In genomic region chr10:132011445-132011844, GRCh38 we compare ENCODE assay signal across 14 cellular contexts. TPM values are rescaled to one million over a fixed set of nuclear protein-coding genes. Genes with fewer than 3 reads are reported as not detected.
DNase-seq lines count a peak whose midpoint lies in the region; ATAC-seq, FAIRE-seq and TF ChIP-seq lines count a peak whose summit lies in the region.
"Had no signal": no experiment of that assay in that cellular context is flagged by ENCODE, and none has a peak within 500 bp of the region (broad histone marks: within the 10 kb centered on the region; RNA-seq: fewer than 3 reads in every experiment).

No MANE protein-coding gene starts in this region.

- H3K27ac ChIP-seq in left ventricle myocardium inferior (replicated peaks) (peak overlapping the region; percentile 60), HUES48 (ENCODE audit: low read depth, low read length) (peak overlapping the region; percentile 0), pancreas (peak overlapping the region in 2 of 4 donors; percentile 8 to 35), subcutaneous abdominal adipose tissue (ENCODE audit: low read depth, low read length) (peak overlapping the region; percentile 80)
- H3K27ac ChIP-seq: BLaER1 treated with 17β-estradiol and CSF1 and Interleukin-3, amounts not matched to agents 10 nM and 100 nM had no signal

- peak in 3 of 4 donors; percentile 37 to 66 (median 64) for ATAC-seq in pancreas
- ATAC-seq: CD8-positive, alpha-beta T cell had no signal

- TF ChIP-seq CTCF in left ventricle myocardium inferior (IDR thresholded peaks at IDR 0.05; ENCODE audit: borderline replicate concordance): no peak
- no peak for TF ChIP-seq CTCF in pancreas (IDR thresholded peaks at IDR 0.05)

- H3K9ac ChIP-seq in HUES48 (ENCODE audit: low read depth, low read length): no peak overlapping the region; the same call in 1 of the 2 replicates
- H3K9ac ChIP-seq in subcutaneous abdominal adipose tissue (ENCODE audit: low read length in 5 of 5): no peak overlapping the region
- H3K9ac ChIP-seq: BLaER1 treated with 17β-estradiol and CSF1 and Interleukin-3, amounts not matched to agents 10 nM and 100 nM had no signal

- WGBS in pancreas, 2 donors: 36 to 60% methylated on average over 1 of the region's 1 CpG

- FAIRE-seq in pancreas (lab: Jason Lieb, UNC) (no peak), GM12892 (lab: Jason Lieb, UNC) (no peak)
- FAIRE-seq: G401.6 had no signal

- DNase-seq in left ventricle myocardium inferior (no peak), cardiac septum (ENCODE audit: low spot score) (no peak), pancreas (no peak), GF-D8 (lab: John Stamatoyannopoulos, UW) (no peak), KG1 (lab: John Stamatoyannopoulos, UW) (no peak), GM12892 (ENCODE audit: insufficient read length) (no peak)
- DNase-seq: Calu3; CD8-positive, alpha-beta T cell; DMS53 had no signal

- no peaks in the 10 kb centered on the region for H3K36me3 ChIP-seq in left ventricle myocardium inferior
- H3K36me3 ChIP-seq in HUES48 (ENCODE audit: control insufficient read depth, insufficient read depth, low read length): no peaks in the 10 kb centered on the region
- H3K36me3 ChIP-seq in pancreas: no peaks in the 10 kb centered on the region
- H3K36me3 ChIP-seq in subcutaneous abdominal adipose tissue (ENCODE audit: control insufficient read depth in 5 of 5, insufficient read depth in 5 of 5, low read length in 5 of 5): no peaks in the 10 kb centered on the region
- H3K36me3 ChIP-seq: BLaER1 treated with 17β-estradiol and CSF1 and Interleukin-3, amounts not matched to agents 10 nM and 100 nM; HAP-1 had no signal

- TF ChIP-seq POLR2A in GM12892 (IDR thresholded peaks at IDR 0.05; ENCODE audit: low read depth, low read length): no peak

- H3K4me1 ChIP-seq in left ventricle myocardium inferior: peaks cover 50% of the 10 kb centered on the region
- H3K4me1 ChIP-seq in HUES48 (ENCODE audit: control insufficient read depth, insufficient read depth, low read length): peaks cover 46% of the 10 kb centered on the region
- H3K4me1 ChIP-seq in pancreas: peaks cover 0 to 14% (median 4%) of the 10 kb centered on the region in 3 donors
- peaks cover 0 to 35% (median 10%) of the 10 kb centered on the region in 5 donors for H3K4me1 ChIP-seq in subcutaneous abdominal adipose tissue (ENCODE audit: control insufficient read depth in 5 of 5, insufficient read depth in 5 of 5, low read length in 5 of 5)
- H3K4me1 ChIP-seq: HAP-1 had no signal

- H3K9me3 ChIP-seq in left ventricle myocardium inferior (replicated peaks) (no peaks in the 10 kb centered on the region), HUES48 (ENCODE audit: control insufficient read depth, insufficient read depth, low read length) (no peaks in the 10 kb centered on the region), pancreas (no peaks in the 10 kb centered on the region), subcutaneous abdominal adipose tissue (ENCODE audit: control insufficient read depth in 5 of 5, low read length in 5 of 5) (no peaks in the 10 kb centered on the region)
- H3K9me3 ChIP-seq: HAP-1 had no signal

- intact Hi-C loops in left ventricle myocardium inferior (cut with micrococcal nuclease) (no loop called here), cardiac septum (cut with DNase I) (no loop called here), pancreas (cut with DNase I) (no loop called here)

- H3K27me3 ChIP-seq in left ventricle myocardium inferior (ENCODE audit: low read depth) (no peaks in the 10 kb centered on the region), HUES48 (ENCODE audit: control insufficient read depth, insufficient read depth, low read length) (no peaks in the 10 kb centered on the region), pancreas (no peaks in the 10 kb centered on the region), subcutaneous abdominal adipose tissue (ENCODE audit: control insufficient read depth in 5 of 5, insufficient read depth in 4 of 5, low read length in 5 of 5) (no peaks in the 10 kb centered on the region)
- H3K27me3 ChIP-seq: BLaER1 treated with 17β-estradiol and CSF1 and Interleukin-3, amounts not matched to agents 10 nM and 100 nM had no signal

- no peak overlapping the region for H3K4me3 ChIP-seq in left ventricle myocardium inferior
- no peak overlapping the region for H3K4me3 ChIP-seq in HUES48 (ENCODE audit: low read depth, low read length)
- no peak overlapping the region for H3K4me3 ChIP-seq in pancreas
- no peak overlapping the region for H3K4me3 ChIP-seq in subcutaneous abdominal adipose tissue (ENCODE audit: low read depth in 1 of 5, low read length in 5 of 5)
- H3K4me3 ChIP-seq: BLaER1 treated with 17β-estradiol and CSF1 and Interleukin-3, amounts not matched to agents 10 nM and 100 nM; HAP-1 had no signal

RNA-seq across cellular contexts. Expression of gene BNIP3, which starts 29.7 kb away (rescaled TPM):
- 161 TPM for total RNA-seq in left ventricle myocardium inferior
- 112 TPM for total RNA-seq in cardiac septum
- 100 to 1,000 TPM in 4 of 6 donors, 10 to 100 TPM in 2; 65.7 to 471 (median 217) TPM for total RNA-seq in pancreas
- polyA plus RNA-seq in pancreas: 100 to 1,000 TPM in 1 of 2 donors, 10 to 100 TPM in 1; 84.2 to 166 TPM
- polyA plus RNA-seq in GM12892 (2012; ENCODE audit: missing spikeins): 99.0 TPM

RNA-seq across cellular contexts. Expression of gene JAKMIP3, which starts 54.3 kb away (rescaled TPM):
- total RNA-seq in left ventricle myocardium inferior (1.7 TPM), cardiac septum (1.5 TPM), pancreas (under 1 TPM; 0.19 to 0.37 (median 0.28) TPM)
- polyA plus RNA-seq in pancreas: 1 to 10 TPM in 1 of 2 donors, under 1 TPM in 1; 0.95 to 1.4 TPM
- polyA plus RNA-seq in GM12892 (2012; ENCODE audit: missing spikeins): not detected
